Comparison of ENCODE assay signal across 1 cellular context in the genomic region with DNA sequence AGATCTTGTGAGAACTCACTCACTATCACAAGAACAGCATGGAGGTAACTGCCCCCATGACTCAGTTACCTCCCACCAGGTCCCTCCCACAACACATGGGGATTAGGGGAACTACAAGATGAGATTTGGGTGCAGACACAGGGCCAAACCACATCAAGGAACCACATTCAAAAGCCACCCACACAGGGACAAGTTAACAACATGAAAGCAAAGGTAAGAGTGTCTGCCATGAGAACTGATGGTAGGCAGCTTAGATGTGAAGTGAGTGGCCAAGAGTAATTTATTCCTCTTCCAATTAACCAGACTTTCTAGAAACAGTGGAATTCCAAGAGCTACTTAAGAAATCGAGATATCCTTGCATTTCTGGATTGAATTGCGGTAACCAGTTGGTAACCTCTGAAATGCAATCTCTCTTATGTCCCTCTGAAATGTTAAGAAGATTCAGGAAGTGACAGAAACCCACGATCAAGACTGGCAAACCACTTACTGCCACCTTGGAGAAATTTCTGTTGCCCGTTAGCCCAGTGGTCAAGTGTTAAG.
TF ChIP-seq lines count a peak whose summit lies in the region.

No MANE protein-coding gene starts in this region.

TF ChIP-seq in GM12878, 131 proteins besides CTCF, POLR2A, EP300 and RAD21 (continued from another document):
- TF ChIP-seq, protein P1, sequence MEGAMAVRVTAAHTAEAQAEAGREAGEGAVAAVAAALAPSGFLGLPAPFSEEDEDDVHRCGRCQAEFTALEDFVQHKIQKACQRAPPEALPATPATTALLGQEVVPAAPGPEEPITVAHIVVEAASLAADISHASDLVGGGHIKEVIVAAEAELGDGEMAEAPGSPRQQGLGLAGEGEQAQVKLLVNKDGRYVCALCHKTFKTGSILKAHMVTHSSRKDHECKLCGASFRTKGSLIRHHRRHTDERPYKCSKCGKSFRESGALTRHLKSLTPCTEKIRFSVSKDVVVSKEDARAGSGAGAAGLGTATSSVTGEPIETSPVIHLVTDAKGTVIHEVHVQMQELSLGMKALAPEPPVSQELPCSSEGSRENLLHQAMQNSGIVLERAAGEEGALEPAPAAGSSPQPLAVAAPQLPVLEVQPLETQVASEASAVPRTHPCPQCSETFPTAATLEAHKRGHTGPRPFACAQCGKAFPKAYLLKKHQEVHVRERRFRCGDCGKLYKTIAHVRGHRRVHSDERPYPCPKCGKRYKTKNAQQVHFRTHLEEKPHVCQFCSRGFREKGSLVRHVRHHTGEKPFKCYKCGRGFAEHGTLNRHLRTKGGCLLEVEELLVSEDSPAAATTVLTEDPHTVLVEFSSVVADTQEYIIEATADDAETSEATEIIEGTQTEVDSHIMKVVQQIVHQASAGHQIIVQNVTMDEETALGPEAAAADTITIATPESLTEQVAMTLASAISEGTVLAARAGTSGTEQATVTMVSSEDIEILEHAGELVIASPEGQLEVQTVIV (IDR thresholded peaks at IDR 0.05; ENCODE audit: borderline replicate concordance, partially characterized antibody): no peak
- TF ChIP-seq RUNX3 (IDR thresholded peaks at IDR 0.05; ENCODE audit: low read length): peak; percentile 94
- TF ChIP-seq ESRRA (IDR thresholded peaks at IDR 0.05; ENCODE audit: low read length): no peak
- TF ChIP-seq TBL1XR1 (IDR thresholded peaks at IDR 0.05; ENCODE audit: low read depth, low read length): no peak
TF ChIP-seq in GM12878: peak in this region for 34.
